In genomic region chr10:78980354-78980753, GRCh38 we compare ENCODE assay signal across 16 cellular contexts.
"Had no signal": no experiment of that assay in that cellular context is flagged by ENCODE, and none has a peak within 500 bp of the region (broad histone marks: within the 10 kb centered on the region; RNA-seq: fewer than 3 reads in every experiment).

No MANE protein-coding gene starts in this region.

- H3K4me3 Mint-ChIP-seq: activated T-helper 1 cell treated with anti-CD3 and anti-CD28 coated beads, Interleukin-12 subunit alpha, Interleukin-12 subunit beta, Interleukin-2, Interleukin-4 antibody, amounts not matched to agents 30 ng/mL and 10 ng/mL and 1 ng/mL, durations not matched to agents 14 hours and 24 hours and 36 hours; naive thymus-derived CD8-positive, alpha-beta T cell; T-helper 1 cell treated with Interleukin-12 subunit alpha and Interleukin-12 subunit beta and Interleukin-4 antibody, amounts not matched to agents 30 μg/mL and 1 μg/mL, for 36 hours had no signal

- H3K4me1 ChIP-seq: prostate gland had no signal

- H3K27me3 ChIP-seq: brain microvascular endothelial cell, gastrocnemius medialis had no signal

- H3K4me3 ChIP-seq: gastrocnemius medialis, lung, mucosa of descending colon, prostate gland, SK-N-MC had no signal

- H3K36me3 Mint-ChIP-seq: naive thymus-derived CD8-positive, alpha-beta T cell had no signal

- DNase-seq: activated CD4-positive, alpha-beta T cell treated with anti-CD3 and anti-CD28 coated beads for 48 hours; activated naive CD4-positive, alpha-beta T cell treated with Interleukin-2 at 50 U/mL for 16 hours; amniotic stem cell; brain microvascular endothelial cell; gastrocnemius medialis; kidney glomerular epithelial cell; mucosa of descending colon; naive thymus-derived CD8-positive, alpha-beta T cell; stimulated activated CD4-positive, alpha-beta T cell treated with anti-CD3 and anti-CD28 coated beads, Interleukin-2, amount 100 ng/mL, for 48 hours; stimulated activated naive CD4-positive, alpha-beta T cell treated with Interleukin-2 at 50 U/mL for 16 hours had no signal

- H3K9me3 ChIP-seq: gastrocnemius medialis, mucosa of descending colon, prostate gland had no signal

- H3K36me3 ChIP-seq: brain microvascular endothelial cell, gastrocnemius medialis, prostate gland had no signal

- H3K9me3 Mint-ChIP-seq: activated T-helper 1 cell treated with anti-CD3 and anti-CD28 coated beads, Interleukin-12 subunit alpha, Interleukin-12 subunit beta, Interleukin-2, Interleukin-4 antibody, amounts not matched to agents 30 ng/mL and 10 ng/mL and 1 ng/mL, durations not matched to agents 14 hours and 24 hours and 36 hours; naive thymus-derived CD8-positive, alpha-beta T cell; T-helper 1 cell treated with Interleukin-12 subunit alpha and Interleukin-12 subunit beta and Interleukin-4 antibody, amounts not matched to agents 30 μg/mL and 1 μg/mL, for 36 hours had no signal

- H3K27ac Mint-ChIP-seq: activated T-helper 1 cell treated with anti-CD3 and anti-CD28 coated beads, Interleukin-12 subunit alpha, Interleukin-12 subunit beta, Interleukin-2, Interleukin-4 antibody, amounts not matched to agents 30 ng/mL and 10 ng/mL and 1 ng/mL, durations not matched to agents 14 hours and 24 hours and 36 hours had no signal

- ATAC-seq: gastrocnemius medialis; mucosa of descending colon; naive thymus-derived CD8-positive, alpha-beta T cell; sciatic nerve had no signal

- H3K27ac ChIP-seq: brain microvascular endothelial cell, prostate gland, SK-N-MC had no signal
